In genomic region chr17:79811036-79811887, GRCh38 we compare ENCODE assay signal across 8 cellular contexts. TPM values are rescaled to one million over a fixed set of nuclear protein-coding genes. Genes with fewer than 3 reads are reported as not detected.
DNase-seq lines count a peak whose midpoint lies in the region; ATAC-seq and TF ChIP-seq lines count a peak whose summit lies in the region.

No MANE protein-coding gene starts in this region.

- peak overlapping the region; percentile 18 for H3K9ac ChIP-seq in HUES6 (ENCODE audit: low read length)
- H3K9ac ChIP-seq in OCI-LY3 (ENCODE audit: low read length) = peak overlapping the region; percentile 96

- H4K20me1 ChIP-seq in OCI-LY3 (ENCODE audit: insufficient read depth, low read length) = no peaks in the 10 kb centered on the region

- no peak overlapping the region for H2AFZ ChIP-seq in OCI-LY3 (ENCODE audit: low read depth, low read length)

- H3K4me2 ChIP-seq in OCI-LY3 (ENCODE audit: low read length) = peak overlapping the region; percentile 92

- TF ChIP-seq CTCF in OCI-LY3 (IDR thresholded peaks at IDR 0.05; ENCODE audit: low read depth, low read length) (peak; percentile 74), cardiac fibroblast (IDR thresholded peaks at IDR 0.05; ENCODE audit: low read depth, low read length) (peak; percentile 34)

- peaks cover 92% of the 10 kb centered on the region for H3K27me3 ChIP-seq in HUES6 (ENCODE audit: control insufficient read depth, insufficient read depth, low read length)
- no peaks in the 10 kb centered on the region for H3K27me3 ChIP-seq in OCI-LY3 (ENCODE audit: low read depth, low read length)

- ATAC-seq in GM18517 (IDR thresholded peaks at IDR 0.05; ENCODE audit: unreplicated experiment) (no peak), GM19467 (IDR thresholded peaks at IDR 0.05; ENCODE audit: unreplicated experiment) (no peak)

- H3K9me3 ChIP-seq in HUES6 (ENCODE audit: control insufficient read depth, insufficient read depth, low read depth, low read length) = no peaks in the 10 kb centered on the region
- no peaks in the 10 kb centered on the region for H3K9me3 ChIP-seq in OCI-LY3 (ENCODE audit: insufficient read depth, low read length)

- no peaks in the 10 kb centered on the region for H3K36me3 ChIP-seq in HUES6 (ENCODE audit: control insufficient read depth, insufficient read depth, low read length)
- no peaks in the 10 kb centered on the region for H3K36me3 ChIP-seq in OCI-LY3 (replicated peaks; ENCODE audit: low read depth, low read length)

- DNase-seq in DMS153 (lab: John Stamatoyannopoulos, UW) = peak; percentile 71
- no peak for DNase-seq in cardiac fibroblast (ENCODE audit: low read depth in 2 of 2)
- DNase-seq in lung microvascular endothelial cell (ENCODE audit: low read depth in 2 of 2) = peak; percentile 37 to 68
- no peak for DNase-seq in cerebellar cortex (ENCODE audit: low spot score)

- peaks cover 37% of the 10 kb centered on the region for H3K4me1 ChIP-seq in HUES6 (ENCODE audit: control insufficient read depth, insufficient read depth, low read length)
- peaks cover 60% of the 10 kb centered on the region for H3K4me1 ChIP-seq in OCI-LY3 (ENCODE audit: low read length)

- H3K4me3 ChIP-seq in HUES6 (ENCODE audit: low read depth, low read length) (peak overlapping the region; percentile 42), OCI-LY3 (ENCODE audit: low read length) (peak overlapping the region; percentile 83), cardiac fibroblast (replicated peaks in 1 of 2; ENCODE audit: low read depth in 2 of 2, low read length in 2 of 2) (no peak overlapping the region)

- H3K79me2 ChIP-seq in OCI-LY3 (ENCODE audit: low read length) = peaks cover 3% of the 10 kb centered on the region; the same call in 1 of the 2 replicates

- no peak overlapping the region for H3K27ac ChIP-seq in HUES6 (ENCODE audit: low read depth, low read length)
- H3K27ac ChIP-seq in OCI-LY3 (ENCODE audit: low read length) = peak overlapping the region; percentile 84

RNA-seq across cellular contexts. Expression of gene CBX8, which starts 14.4 kb away (rescaled TPM):
- 1.3 and 2.0 TPM in 2 replicates for total RNA-seq in lung microvascular endothelial cell

RNA-seq across cellular contexts. Expression of gene CBX4, which starts 28.0 kb away (rescaled TPM):
- total RNA-seq in lung microvascular endothelial cell = 7.2 and 8.3 TPM in 2 replicates

RNA-seq across cellular contexts. Expression of gene CBX2, which starts 33.3 kb away (rescaled TPM):
- 4.6 and 5.2 TPM in 2 replicates for total RNA-seq in lung microvascular endothelial cell

Comparison
In these comparisons a context has a peak if more than half of its experiments do, and no peak if none do; other contexts are left out.
1. DNase-seq: peak in DMS153 (single experiment) and lung microvascular endothelial cell (2 of 2); none in cardiac fibroblast (0 of 2) and cerebellar cortex (single experiment).
2. H3K4me3 ChIP-seq: peak in HUES6 (single experiment) and OCI-LY3 (single experiment); none in cardiac fibroblast (0 of 2).